Comparison of ENCODE assay signal across 8 cellular contexts in the genomic region with DNA sequence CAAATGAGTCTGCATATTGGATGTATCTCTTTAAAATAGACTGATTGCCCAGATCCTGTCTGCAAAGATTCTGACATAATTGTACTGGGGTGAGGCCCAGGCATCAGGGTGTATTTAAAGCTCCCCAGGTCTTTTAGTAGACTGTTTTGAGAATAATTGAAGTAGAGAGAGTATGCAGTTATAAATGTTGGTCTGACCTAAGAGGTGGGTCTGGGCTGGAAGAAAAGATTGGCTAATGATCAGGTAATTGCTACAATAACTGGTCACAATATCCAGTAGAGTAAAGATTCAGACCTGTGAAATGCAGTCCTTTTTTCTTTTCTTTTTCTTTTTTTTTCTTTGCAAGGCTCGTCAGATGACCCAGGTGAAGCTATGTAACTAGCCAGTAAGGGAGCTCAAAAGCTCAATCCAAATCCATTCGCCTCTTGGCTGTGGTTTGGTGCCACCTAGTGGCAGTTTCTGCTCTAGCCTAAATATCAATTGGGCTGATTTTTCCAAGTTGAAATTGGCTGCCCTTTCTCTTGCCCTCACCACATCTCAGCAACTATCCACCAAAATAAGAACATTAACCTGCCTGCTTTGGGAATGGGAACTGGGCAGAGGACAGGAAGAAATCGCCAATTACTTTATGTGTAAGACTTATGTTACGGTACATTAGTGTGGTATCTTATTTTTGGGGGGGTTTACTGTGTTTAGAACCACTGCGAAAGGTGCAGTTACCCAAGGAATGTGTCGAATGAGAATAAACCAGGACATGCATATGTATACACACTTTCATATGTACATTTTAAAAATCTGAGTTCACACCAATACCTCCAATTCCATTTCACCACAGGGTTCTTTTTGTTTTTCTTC. TPM values are rescaled to one million over a fixed set of nuclear protein-coding genes. Genes with fewer than 3 reads are reported as not detected.
A peak's percentile ranks its signal among the peaks of the same experiment; 100 is the strongest.
DNase-seq lines count a peak whose midpoint lies in the region; ATAC-seq, FAIRE-seq and TF ChIP-seq lines count a peak whose summit lies in the region.

No MANE protein-coding gene starts in this region.

- CTCF ChIA-PET in naive thymus-derived CD4-positive, alpha-beta T cell (lab: Charles Lee): interaction anchor here (0.5 to 6.3 kb wide), 24 partner anchors 9 to 872 kb away, joined by 3 to 52 read pairs (median 5); a partner anchor contains a TSS

- H2AFZ ChIP-seq in OCI-LY3 (ENCODE audit: low read depth, low read length): no peak overlapping the region

- H3K36me3 ChIP-seq in HUES64 (ENCODE audit: insufficient read depth, low read length): peaks cover 35% of the 10 kb centered on the region
- H3K36me3 ChIP-seq in OCI-LY3 (replicated peaks; ENCODE audit: low read depth, low read length): peaks cover 9% of the 10 kb centered on the region
- H3K36me3 ChIP-seq in naive thymus-derived CD4-positive, alpha-beta T cell (ENCODE audit: control insufficient read depth in 2 of 3, insufficient read depth in 3 of 3, low read length in 3 of 3): peaks cover 7 to 21% (median 16%) of the 10 kb centered on the region in 3 experiments

- H3K9me3 ChIP-seq in HUES64 (ENCODE audit: insufficient read depth, low read depth, low read length): no peaks in the 10 kb centered on the region
- no peaks in the 10 kb centered on the region for H3K9me3 ChIP-seq in OCI-LY3 (ENCODE audit: insufficient read depth, low read length)
- H3K9me3 ChIP-seq in naive thymus-derived CD4-positive, alpha-beta T cell (ENCODE audit: control insufficient read depth in 2 of 3, low read length in 3 of 3): no peaks in the 10 kb centered on the region

- WGBS in HUES64: 48% methylated on average over 6 of the region's 6 CpGs

- peak overlapping the region in 2 of 9 donors; percentile 35 to 52 for H3K27ac Mint-ChIP-seq in naive thymus-derived CD4-positive, alpha-beta T cell
- H3K27ac Mint-ChIP-seq in stimulated activated memory B cell treated with anti-CD40 and anti-IgM and Interleukin-4, amounts not matched to agents 10 μg/mL and 1 μg/mL and 100 μg/mL, for 72 hours: no peak overlapping the region

- no peak overlapping the region for H3K4me3 ChIP-seq in HUES64 (ENCODE audit: low read length)
- H3K4me3 ChIP-seq in OCI-LY3 (ENCODE audit: low read length): no peak overlapping the region
- no peak overlapping the region for H3K4me3 ChIP-seq in naive thymus-derived CD4-positive, alpha-beta T cell (ENCODE audit: low read length)

- no peak overlapping the region for H3K4me3 Mint-ChIP-seq in naive thymus-derived CD4-positive, alpha-beta T cell
- H3K4me3 Mint-ChIP-seq in stimulated activated memory B cell treated with anti-CD40 and anti-IgM and Interleukin-4, amounts not matched to agents 10 μg/mL and 1 μg/mL and 100 μg/mL, for 72 hours: no peak overlapping the region

- intact Hi-C loops in naive thymus-derived CD4-positive, alpha-beta T cell (cut with micrococcal nuclease): loop anchor here (1.0 to 5.0 kb wide), 9 partner anchors 45 to 594 kb away; a partner anchor contains a TSS

- peaks cover 0 to 13% (median 6%) of the 10 kb centered on the region in 7 donors for H3K4me1 Mint-ChIP-seq in naive thymus-derived CD4-positive, alpha-beta T cell
- peaks cover 26% of the 10 kb centered on the region for H3K4me1 Mint-ChIP-seq in stimulated activated memory B cell treated with anti-CD40 and anti-IgM and Interleukin-4, amounts not matched to agents 10 μg/mL and 1 μg/mL and 100 μg/mL, for 72 hours

- H3K27me3 Mint-ChIP-seq in naive thymus-derived CD4-positive, alpha-beta T cell: no peaks in the 10 kb centered on the region
- no peaks in the 10 kb centered on the region for H3K27me3 Mint-ChIP-seq in stimulated activated memory B cell treated with anti-CD40 and anti-IgM and Interleukin-4, amounts not matched to agents 10 μg/mL and 1 μg/mL and 100 μg/mL, for 72 hours

- H3K4me2 ChIP-seq in OCI-LY3 (ENCODE audit: low read length): no peak overlapping the region

- peak; percentile 97 for FAIRE-seq in G401.6 (lab: Jason Lieb, UNC)

- H3K9me3 Mint-ChIP-seq in naive thymus-derived CD4-positive, alpha-beta T cell: no peaks in the 10 kb centered on the region
- no peaks in the 10 kb centered on the region for H3K9me3 Mint-ChIP-seq in stimulated activated memory B cell treated with anti-CD40 and anti-IgM and Interleukin-4, amounts not matched to agents 10 μg/mL and 1 μg/mL and 100 μg/mL, for 72 hours

- peak; percentile 92 for TF ChIP-seq CTCF in OCI-LY3 (IDR thresholded peaks at IDR 0.05; ENCODE audit: low read depth, low read length)

- DNase-seq in activated T-cell treated with anti-CD3 and anti-CD28 coated beads for 1 hour (ENCODE audit: low read depth): peak; percentile 69
- peak; percentile 48 to 74 (median 66) for DNase-seq in naive thymus-derived CD4-positive, alpha-beta T cell

- no peaks in the 10 kb centered on the region for H4K20me1 ChIP-seq in OCI-LY3 (ENCODE audit: insufficient read depth, low read length)

- H3K9ac ChIP-seq in HUES64 (ENCODE audit: low read depth, low read length) (no peak overlapping the region), OCI-LY3 (ENCODE audit: low read length) (no peak overlapping the region)

- peaks cover 21% of the 10 kb centered on the region for H3K4me1 ChIP-seq in HUES64 (ENCODE audit: insufficient read depth, low read length)
- H3K4me1 ChIP-seq in OCI-LY3 (ENCODE audit: low read length): no peaks in the 10 kb centered on the region
- no peaks in the 10 kb centered on the region for H3K4me1 ChIP-seq in naive thymus-derived CD4-positive, alpha-beta T cell (ENCODE audit: control insufficient read depth in 2 of 2, insufficient read depth in 2 of 2, low read length in 2 of 2)

- H3K27me3 ChIP-seq in HUES64 (ENCODE audit: insufficient read depth, low read length) (no peaks in the 10 kb centered on the region), OCI-LY3 (ENCODE audit: low read depth, low read length) (no peaks in the 10 kb centered on the region)
- H3K27me3 ChIP-seq in naive thymus-derived CD4-positive, alpha-beta T cell (ENCODE audit: control insufficient read depth in 2 of 2, insufficient read depth in 2 of 2, low read length in 2 of 2): no peaks in the 10 kb centered on the region

- H3K27ac ChIP-seq in HUES64 (ENCODE audit: low read depth, low read length) (peak overlapping the region; percentile 73), OCI-LY3 (ENCODE audit: low read length) (no peak overlapping the region)
- H3K27ac ChIP-seq in naive thymus-derived CD4-positive, alpha-beta T cell (ENCODE audit: low read depth, low read length): no peak overlapping the region

- POLR2A ChIA-PET in naive thymus-derived CD4-positive, alpha-beta T cell (lab: Charles Lee): interaction anchor here (2.2 kb wide), 1 partner anchor 46 kb away, joined by 10 read pairs; a partner anchor contains a TSS

- peaks cover 6 to 34% (median 20%) of the 10 kb centered on the region in 5 donors for H3K36me3 Mint-ChIP-seq in naive thymus-derived CD4-positive, alpha-beta T cell
- H3K36me3 Mint-ChIP-seq in stimulated activated memory B cell treated with anti-CD40 and anti-IgM and Interleukin-4, amounts not matched to agents 10 μg/mL and 1 μg/mL and 100 μg/mL, for 72 hours: peaks cover 32% of the 10 kb centered on the region

- no peaks in the 10 kb centered on the region for H3K79me2 ChIP-seq in OCI-LY3 (ENCODE audit: low read length)

- ATAC-seq in esophagus mucosa: peak; percentile 86
- ATAC-seq in naive thymus-derived CD4-positive, alpha-beta T cell: peak; percentile 92
- ATAC-seq in stimulated activated memory B cell treated with anti-CD40 and anti-IgM and Interleukin-4, amounts not matched to agents 10 μg/mL and 1 μg/mL and 100 μg/mL, for 72 hours: peak; percentile 81
- ATAC-seq in GM19397 (IDR thresholded peaks at IDR 0.05; ENCODE audit: unreplicated experiment): no peak

RNA-seq across cellular contexts. Expression of a gene that starts 45.9 kb away (rescaled TPM):
- polyA plus RNA-seq in HUES64 (2013, experiment 1 of 2): 28.6 TPM
- polyA plus RNA-seq in HUES64 (2013, experiment 2 of 2): 31.4 TPM
- 12.6 TPM for total RNA-seq in esophagus mucosa
- 10 to 100 TPM; 29.6 to 47.5 (median 34.4) TPM for total RNA-seq in naive thymus-derived CD4-positive, alpha-beta T cell
- polyA plus RNA-seq in naive thymus-derived CD4-positive, alpha-beta T cell: 10 to 100 TPM; 41.5 TPM
